ENCODE assay signal across 11 cellular contexts in the genomic region with DNA sequence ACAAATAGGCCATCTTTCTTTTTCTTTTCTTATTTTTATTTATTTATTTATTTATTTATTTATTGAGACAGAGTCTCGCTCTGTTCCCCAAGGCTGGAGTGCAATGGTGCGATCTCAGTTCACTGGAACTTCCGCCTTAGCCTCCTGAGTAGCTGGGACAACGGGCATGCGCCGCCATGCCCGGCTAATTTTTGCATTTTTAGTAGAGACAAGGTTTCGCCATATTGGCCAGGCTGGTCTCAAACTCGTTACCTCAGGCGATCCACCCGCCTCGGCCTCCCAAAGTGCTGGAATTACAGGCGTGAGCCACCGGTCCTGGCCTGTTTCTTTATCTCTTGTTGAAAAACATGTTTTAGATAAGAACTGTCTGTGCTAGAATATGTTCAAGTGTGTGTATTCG. TPM values are rescaled to one million over a fixed set of nuclear protein-coding genes. Genes with fewer than 3 reads are reported as not detected.
A peak's percentile ranks its signal among the peaks of the same experiment; 100 is the strongest.
DNase-seq lines count a peak whose midpoint lies in the region; ATAC-seq and TF ChIP-seq lines count a peak whose summit lies in the region.
"Not testable (repeated sequence)": the region's sequence is repeated elsewhere in the genome, so short reads cannot be mapped to it uniquely, and the experiment has no call there.
"Had no signal": no experiment of that assay in that cellular context is flagged by ENCODE, and none has a peak within 500 bp of the region (broad histone marks: within the 10 kb centered on the region; RNA-seq: fewer than 3 reads in every experiment).

No MANE protein-coding gene starts in this region.

- dilution Hi-C loops in IMR-90 (cut with HindIII; ENCODE audit: low sequenced_read_pairs, unreplicated experiment): not testable (repeated sequence)

- WGBS in IMR-90 (ENCODE audit: extremely low coverage in 2 of 2, insufficient read length in 1 of 2), 2 experiments: 94% methylated on average over 9 of the region's 15 CpGs; no CpG with 5 or more reads in 1 of the 2 experiments

- peaks cover 12% of the 10 kb centered on the region for H3K79me2 ChIP-seq in parathyroid adenoma

- H4K91ac ChIP-seq in IMR-90 (ENCODE audit: insufficient read depth, low read depth, low read length): not testable (repeated sequence)

- H2BK20ac ChIP-seq in IMR-90 (ENCODE audit: low read depth, low read length): not testable (repeated sequence)

- H3K4me1 ChIP-seq in IMR-90 (ENCODE audit: control insufficient read depth, insufficient read depth, low read length); parathyroid adenoma: not testable (repeated sequence)
- peaks cover 15 to 21% of the 10 kb centered on the region in 2 donors for H3K4me1 ChIP-seq in naive thymus-derived CD4-positive, alpha-beta T cell (ENCODE audit: control insufficient read depth in 2 of 2, insufficient read depth in 2 of 2, low read length in 2 of 2)

- H4K8ac ChIP-seq in IMR-90 (ENCODE audit: low read depth in 2 of 2, low read length in 2 of 2): peak overlapping the region in 1 of 2 experiments; percentile 96; a peak in 1 of 4 replicates

- peaks cover 17% of the 10 kb centered on the region for H4K20me1 ChIP-seq in IMR-90 (ENCODE audit: insufficient read depth, low read length)

- not testable (repeated sequence) for H2BK120ac ChIP-seq in IMR-90 (ENCODE audit: low read depth, low read length)

- POLR2A ChIA-PET in CD4-positive, alpha-beta T cell (lab: Charles Lee): interaction anchor here (0.8 to 2.7 kb wide), 2 partner anchors 26 to 191 kb away, joined by 3 to 23 read pairs; partner anchors contain the start of gene SIRT1
- POLR2A ChIA-PET in IMR-90 (lab: Charles Lee; ENCODE audit: unreplicated experiment): not testable (repeated sequence)
- POLR2A ChIA-PET in naive thymus-derived CD4-positive, alpha-beta T cell (lab: Charles Lee): interaction anchor here (1.0 to 2.1 kb wide), 9 partner anchors 22 to 330 kb away, joined by 3 to 7 read pairs (median 4); partner anchors contain the start of genes HNRNPH3 and SIRT1

- H3K27me3 ChIP-seq in CD4-positive, alpha-beta T cell (ENCODE audit: control insufficient read depth, insufficient read depth, low read length); IMR-90 (ENCODE audit: control insufficient read depth, insufficient read depth, low read length); naive thymus-derived CD4-positive, alpha-beta T cell (ENCODE audit: control insufficient read depth in 2 of 2, insufficient read depth in 2 of 2, low read length in 2 of 2); parathyroid adenoma (ENCODE audit: control insufficient read depth, insufficient read depth, low read length): not testable (repeated sequence)

- H3K4me3 ChIP-seq in IMR-90 (ENCODE audit: insufficient read depth, low read depth, low read length); naive thymus-derived CD4-positive, alpha-beta T cell (ENCODE audit: low read length); parathyroid adenoma (ENCODE audit: low read depth, low read length): not testable (repeated sequence)

- not testable (repeated sequence) for ATAC-seq in CD4-positive, alpha-beta T cell (ENCODE audit: poor library complexity); IMR-90 (ENCODE audit: low read depth); T-helper 17 cell; effector memory CD8-positive, alpha-beta T cell (replicated peaks); naive thymus-derived CD4-positive, alpha-beta T cell

- H3K9ac ChIP-seq in IMR-90 (ENCODE audit: low read depth, low read length); parathyroid adenoma: not testable (repeated sequence)

- not testable (repeated sequence) for H2AFZ ChIP-seq in IMR-90 (replicated peaks; ENCODE audit: low read length, poor library complexity)
- peak overlapping the region; percentile 99 for H2AFZ ChIP-seq in parathyroid adenoma

- TF ChIP-seq CTCF in CD4-positive, alpha-beta T cell (IDR thresholded peaks at IDR 0.05); IMR-90 (conservative IDR thresholded peaks at IDR 0.05; ENCODE audit: low read depth, low read length); parathyroid adenoma (IDR thresholded peaks at IDR 0.05): not testable (repeated sequence)

- not testable (repeated sequence) for H3K27me3 Mint-ChIP-seq in CD4-positive, alpha-beta T cell; T-helper 17 cell; activated naive CD4-positive, alpha-beta T cell treated with anti-CD3 and anti-CD28 coated beads, Interleukin-2, amount 50 U/mL, for 24 hours; effector memory CD8-positive, alpha-beta T cell; naive thymus-derived CD4-positive, alpha-beta T cell

- not testable (repeated sequence) for TF ChIP-seq RAD21 in IMR-90 (IDR thresholded peaks at IDR 0.05; ENCODE audit: low read length)

- H3K18ac ChIP-seq in IMR-90 (ENCODE audit: low read depth, low read length): not testable (repeated sequence)

- H3K4me3 Mint-ChIP-seq in CD4-positive, alpha-beta T cell: peak overlapping the region; percentile 58
- H3K4me3 Mint-ChIP-seq in T-helper 17 cell: not testable (repeated sequence)
- peak overlapping the region; percentile 42 for H3K4me3 Mint-ChIP-seq in activated naive CD4-positive, alpha-beta T cell treated with anti-CD3 and anti-CD28 coated beads, Interleukin-2, amount 50 U/mL, for 24 hours
- H3K4me3 Mint-ChIP-seq in effector memory CD8-positive, alpha-beta T cell: peak overlapping the region; percentile 10 to 96
- H3K4me3 Mint-ChIP-seq in naive thymus-derived CD4-positive, alpha-beta T cell: peak overlapping the region in 6 of 10 donors; percentile 23 to 97 (median 50)

- not testable (repeated sequence) for H2AK5ac ChIP-seq in IMR-90 (ENCODE audit: low read depth, low read length)

- H3K56ac ChIP-seq in IMR-90 (ENCODE audit: extremely low read depth, insufficient read depth, low read length): not testable (repeated sequence)

- peaks cover 41% of the 10 kb centered on the region for H3K4me1 Mint-ChIP-seq in CD4-positive, alpha-beta T cell (ENCODE audit: low read depth)
- H3K4me1 Mint-ChIP-seq in T-helper 17 cell: not testable (repeated sequence)
- H3K4me1 Mint-ChIP-seq in activated naive CD4-positive, alpha-beta T cell treated with anti-CD3 and anti-CD28 coated beads, Interleukin-2, amount 50 U/mL, for 24 hours: peaks cover 33% of the 10 kb centered on the region
- H3K4me1 Mint-ChIP-seq in effector memory CD8-positive, alpha-beta T cell (ENCODE audit: low read depth in 2 of 2): peaks cover 15 to 32% of the 10 kb centered on the region in 2 donors
- H3K4me1 Mint-ChIP-seq in naive thymus-derived CD4-positive, alpha-beta T cell: peaks cover 20 to 45% (median 35%) of the 10 kb centered on the region in 7 donors

- H3K23ac ChIP-seq in IMR-90 (ENCODE audit: low read depth, low read length): not testable (repeated sequence)

- not testable (repeated sequence) for H3K79me1 ChIP-seq in IMR-90 (ENCODE audit: low read depth in 1 of 2, low read length in 2 of 2)

- H3K4ac ChIP-seq in IMR-90 (ENCODE audit: low read depth, low read length): not testable (repeated sequence)

- H3K9me1 ChIP-seq in IMR-90 (ENCODE audit: insufficient read depth, low read length): not testable (repeated sequence)

- H3K27ac ChIP-seq in CD4-positive, alpha-beta T cell (ENCODE audit: low read depth, low read length); IMR-90 (ENCODE audit: insufficient read depth, low read length); naive thymus-derived CD4-positive, alpha-beta T cell (ENCODE audit: low read depth, low read length); parathyroid adenoma: not testable (repeated sequence)

- not testable (repeated sequence) for H3K4me2 ChIP-seq in IMR-90 (ENCODE audit: low read depth, low read length); parathyroid adenoma (ENCODE audit: low read length)

- not testable (repeated sequence) for H2BK5ac ChIP-seq in IMR-90 (ENCODE audit: low read depth, low read length, poor library complexity, severe bottlenecking)

- H3K9me3 ChIP-seq in CD4-positive, alpha-beta T cell (ENCODE audit: control insufficient read depth, low read length); IMR-90 (ENCODE audit: control insufficient read depth, insufficient read depth, low read length); T-helper 17 cell (ENCODE audit: control insufficient read depth, low read length, poor library complexity, severe bottlenecking); naive thymus-derived CD4-positive, alpha-beta T cell (ENCODE audit: control insufficient read depth in 2 of 3, low read length in 3 of 3); parathyroid adenoma (ENCODE audit: control insufficient read depth, low read length): not testable (repeated sequence)

- not testable (repeated sequence) for H3K9me3 Mint-ChIP-seq in CD4-positive, alpha-beta T cell; activated naive CD4-positive, alpha-beta T cell treated with anti-CD3 and anti-CD28 coated beads, Interleukin-2, amount 50 U/mL, for 24 hours; effector memory CD8-positive, alpha-beta T cell; naive thymus-derived CD4-positive, alpha-beta T cell

- peak overlapping the region; percentile 27 for H3K27ac Mint-ChIP-seq in CD4-positive, alpha-beta T cell
- H3K27ac Mint-ChIP-seq in T-helper 17 cell: peak overlapping the region; percentile 8
- H3K27ac Mint-ChIP-seq in activated naive CD4-positive, alpha-beta T cell treated with anti-CD3 and anti-CD28 coated beads, Interleukin-2, amount 50 U/mL, for 24 hours; effector memory CD8-positive, alpha-beta T cell: not testable (repeated sequence)
- peak overlapping the region in 7 of 9 donors; percentile 9 to 90 (median 87) for H3K27ac Mint-ChIP-seq in naive thymus-derived CD4-positive, alpha-beta T cell

- CTCF ChIA-PET in CD4-positive, alpha-beta T cell (lab: Charles Lee); naive thymus-derived CD4-positive, alpha-beta T cell (lab: Charles Lee): not testable (repeated sequence)
- CTCF ChIA-PET in IMR-90 (lab: Yijun Ruan, JAX): interaction anchor here (1.2 kb wide), 1 partner anchor 137 kb away, joined by 5 read pairs; no protein-coding TSS in a partner anchor

- DNase-seq in CD4-positive, alpha-beta T cell; IMR-90; T-helper 17 cell; effector memory CD8-positive, alpha-beta T cell; naive thymus-derived CD4-positive, alpha-beta T cell: not testable (repeated sequence)

- not testable (repeated sequence) for H3K14ac ChIP-seq in IMR-90 (replicated peaks; ENCODE audit: low read depth, low read length)

- not testable (repeated sequence) for H3K36me3 ChIP-seq in IMR-90 (ENCODE audit: control insufficient read depth, insufficient read depth, low read length); naive thymus-derived CD4-positive, alpha-beta T cell (ENCODE audit: control insufficient read depth in 2 of 3, insufficient read depth in 3 of 3, low read length in 3 of 3); parathyroid adenoma (ENCODE audit: control insufficient read depth, insufficient read depth, low read length)

- in situ Hi-C loops in IMR-90 (cut with MboI; ENCODE audit: low sequenced_read_pairs): not testable (repeated sequence)

- TF ChIP-seq POLR2A in IMR-90 (IDR thresholded peaks at IDR 0.05; ENCODE audit: low read depth, low read length): not testable (repeated sequence)

- 0 out of 2 replicates have a peak overlapping the region, but pooled peaks have one; percentile 99 for H4K5ac ChIP-seq in IMR-90 (ENCODE audit: low read depth, low read length)

- not testable (repeated sequence) for H2AK9ac ChIP-seq in IMR-90 (replicated peaks; ENCODE audit: low read depth, low read length, poor library complexity)

- H3K36me3 Mint-ChIP-seq in CD4-positive, alpha-beta T cell (ENCODE audit: low read depth): peaks cover 25% of the 10 kb centered on the region
- H3K36me3 Mint-ChIP-seq in T-helper 17 cell (ENCODE audit: low read depth); activated naive CD4-positive, alpha-beta T cell treated with anti-CD3 and anti-CD28 coated beads, Interleukin-2, amount 50 U/mL, for 24 hours; naive thymus-derived CD4-positive, alpha-beta T cell: not testable (repeated sequence)
- H3K36me3 Mint-ChIP-seq in effector memory CD8-positive, alpha-beta T cell (ENCODE audit: insufficient read depth): peaks cover 21% of the 10 kb centered on the region

- intact Hi-C loops in CD4-positive, alpha-beta T cell (cut with DNase I, micrococcal nuclease): loop anchor here (5.0 to 10.0 kb wide), 5 partner anchors 191 to 829 kb away; partner anchors contain the start of genes HNRNPH3 (in 2 of the 2), PBLD (in 2 of the 2), DDX50 (in 1 of the 2) and SIRT1 (in 1 of the 2)
- intact Hi-C loops in IMR-90 (cut with micrococcal nuclease): loop anchor here (10.0 kb wide), 1 partner anchor 259 kb away; the partner anchor contains the start of genes HNRNPH3 and PBLD
- intact Hi-C loops in naive thymus-derived CD4-positive, alpha-beta T cell (cut with micrococcal nuclease): loop anchor here (5.0 kb wide), 3 partner anchors 81 to 1336 kb away; no protein-coding TSS in a partner anchor

- BruUV-seq in IMR-90 (replicated peaks; lab: Mats Ljungman, UMichigan): not testable (repeated sequence)

- not testable (repeated sequence) for H2BK15ac ChIP-seq in IMR-90 (ENCODE audit: low read depth, low read length)

RNA-seq across cellular contexts. Expression of gene HERC4, which starts 1.0 kb away (rescaled TPM):
- total RNA-seq in CD4-positive, alpha-beta T cell: 10 to 100 TPM; 46.0 to 46.8 TPM
- 92.8 and 177 TPM in 2 replicates for total RNA-seq in IMR-90 (2012; rRNA removed)
- polyA plus RNA-seq in IMR-90 (2012; rRNA removed): 46.1 and 66.6 TPM in 2 replicates
- 4.9 and 7.2 TPM in 2 replicates for polyA plus RNA-seq in IMR-90 (2012; cell fraction: cytosol; rRNA removed)
- 16.7 and 91.2 TPM in 2 replicates for polyA plus RNA-seq in IMR-90 (2012; cell fraction: nucleus; rRNA removed; ENCODE audit: low replicate concordance)
- 10 to 100 TPM; 50.9 to 59.4 TPM for total RNA-seq in T-helper 17 cell
- 100 to 1,000 TPM in 2 of 5 experiments, 10 to 100 TPM in 3; 65.7 to 113 (median 78.6) TPM for total RNA-seq in naive thymus-derived CD4-positive, alpha-beta T cell
- 10 to 100 TPM; 21.2 to 26.3 TPM for polyA plus RNA-seq in naive thymus-derived CD4-positive, alpha-beta T cell

RNA-seq across cellular contexts. Expression of gene MYPN, which starts 33.2 kb away (rescaled TPM):
- not detected for total RNA-seq in CD4-positive, alpha-beta T cell
- total RNA-seq in IMR-90 (2012; rRNA removed) (12.5 and 13.1 TPM in 2 replicates), T-helper 17 cell (not detected)
- 7.8 and 8.1 TPM in 2 replicates for polyA plus RNA-seq in IMR-90 (2012; rRNA removed)
- 2.5 and 4.1 TPM in 2 replicates for polyA plus RNA-seq in IMR-90 (2012; cell fraction: cytosol; rRNA removed)
- polyA plus RNA-seq in IMR-90 (2012; cell fraction: nucleus; rRNA removed; ENCODE audit: low replicate concordance): 4.3 and 6.7 TPM in 2 replicates
- not detected for total RNA-seq in naive thymus-derived CD4-positive, alpha-beta T cell
- polyA plus RNA-seq in naive thymus-derived CD4-positive, alpha-beta T cell: not detected
- total RNA-seq: Caco-2; CD8-positive, alpha-beta memory T cell; H1; HT-29 had no signal
- polyA plus RNA-seq: CD8-positive, alpha-beta memory T cell; H1 had no signal

Comparison
In these comparisons a context has a peak if more than half of its experiments do, and no peak if none do; other contexts are left out.
1. RNA of gene MYPN, which starts 33.2 kb away (total RNA-seq): 12.5 to 13.1 TPM in IMR-90; not detected in CD4-positive, alpha-beta T cell, not detected in T-helper 17 cell and not detected in naive thymus-derived CD4-positive, alpha-beta T cell; every median in the first group is over 10 times any median in the second.